In the genomic region with DNA sequence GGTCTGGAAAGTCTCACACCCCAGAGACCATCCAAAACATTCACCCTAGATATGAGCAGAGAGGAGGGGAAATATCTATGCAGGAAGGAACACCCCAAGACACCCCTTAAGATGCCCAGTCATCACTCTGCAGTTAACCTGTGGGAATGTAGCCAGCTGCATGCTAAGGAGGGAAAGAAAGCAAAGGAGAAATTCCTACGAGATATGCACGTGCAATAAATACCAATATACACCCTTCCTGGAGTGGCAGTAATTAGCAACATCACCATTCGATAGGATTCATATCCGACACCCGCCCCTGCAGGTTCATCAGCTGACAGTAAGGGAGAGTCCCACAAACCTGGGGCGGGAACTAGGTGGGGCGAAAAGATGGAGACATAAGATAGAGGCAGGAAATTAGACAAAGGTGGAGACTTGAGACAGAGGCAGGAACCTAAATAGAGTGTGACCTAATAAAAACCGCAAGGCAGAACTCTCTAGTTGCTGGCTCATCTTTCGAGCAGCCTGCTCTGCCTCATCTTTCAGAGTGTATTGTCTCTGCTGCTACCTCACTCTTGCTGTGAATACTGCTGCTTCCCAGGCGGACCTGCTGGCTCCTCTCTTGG, we compare ENCODE assay signal across 8 cellular contexts. TPM values are rescaled to one million over a fixed set of nuclear protein-coding genes. Genes with fewer than 3 reads are reported as not detected.
A peak's percentile ranks its signal among the peaks of the same experiment; 100 is the strongest.
DNase-seq lines count a peak whose midpoint lies in the region; ATAC-seq and TF ChIP-seq lines count a peak whose summit lies in the region.

No MANE protein-coding gene starts in this region.

- H3K9me3 Mint-ChIP-seq in HFFc6 (no peaks in the 10 kb centered on the region), neural progenitor cell (peaks cover 2% of the 10 kb centered on the region), CD14-positive monocyte (peaks cover 0 to 6% (median 0%) of the 10 kb centered on the region in 7 donors)

- ATAC-seq in T-helper 17 cell (peak; percentile 94), GM21737 (IDR thresholded peaks at IDR 0.05; ENCODE audit: unreplicated experiment) (no peak)

- DNase-seq in HFFc6 (peak; percentile 36), T-helper 17 cell (peak; percentile 57 to 82 (median 67)), brain microvascular endothelial cell (peak; percentile 12), neural progenitor cell (ENCODE audit: low spot score) (no peak), CD14-positive monocyte (ENCODE audit: low spot score) (no peak), COLO829 (ENCODE audit: low spot score) (no peak)
- DNase-seq in stimulated activated CD4-positive, alpha-beta T cell treated with anti-CD3 and anti-CD28 coated beads, Interleukin-15, amount 100 ng/mL, for 48 hours (ENCODE audit: low read depth in 2 of 2), result peak; percentile 18 to 32

- H3K4me1 Mint-ChIP-seq in HFFc6 (ENCODE audit: low read depth) (peaks cover 60% of the 10 kb centered on the region), T-helper 17 cell (peaks cover 56% of the 10 kb centered on the region), neural progenitor cell (peaks cover 14% of the 10 kb centered on the region), CD14-positive monocyte (peaks cover 4% of the 10 kb centered on the region)

- peaks cover 13% of the 10 kb centered on the region for H3K4me1 ChIP-seq in neural progenitor cell

- H3K4me3 Mint-ChIP-seq in HFFc6 (no peak overlapping the region), T-helper 17 cell (peak overlapping the region; percentile 76), neural progenitor cell (no peak overlapping the region), CD14-positive monocyte (no peak overlapping the region)

- peaks cover 1% of the 10 kb centered on the region; the same call in 1 of the 2 replicates for H3K27me3 Mint-ChIP-seq in HFFc6 (ENCODE audit: insufficient read depth)
- peaks cover under 1% of the 10 kb centered on the region for H3K27me3 Mint-ChIP-seq in T-helper 17 cell
- peaks cover 6% of the 10 kb centered on the region for H3K27me3 Mint-ChIP-seq in neural progenitor cell (ENCODE audit: insufficient read depth, low read depth)
- peaks cover 14 to 18% (median 17%) of the 10 kb centered on the region in 3 donors for H3K27me3 Mint-ChIP-seq in CD14-positive monocyte (ENCODE audit: low read depth in 3 of 3)

- no peak overlapping the region for H3K4me3 ChIP-seq in brain microvascular endothelial cell (ENCODE audit: low read depth, low read length)
- no peak overlapping the region for H3K4me3 ChIP-seq in neural progenitor cell

- intact Hi-C loops in CD14-positive monocyte (cut with micrococcal nuclease), result loop anchor here in 1 of 2 donors (5.0 kb wide), 1 partner anchor 68 kb away; no protein-coding TSS in a partner anchor

- H4K20me1 ChIP-seq in neural progenitor cell (ENCODE audit: low read depth), result no peaks in the 10 kb centered on the region

- in situ Hi-C loops in brain microvascular endothelial cell (cut with HindIII; ENCODE audit: low pct_ligation_motif_present, low sequenced_read_pairs), result no loop called here

- H3K36me3 Mint-ChIP-seq in HFFc6 (ENCODE audit: low read depth), result no peaks in the 10 kb centered on the region
- H3K36me3 Mint-ChIP-seq in T-helper 17 cell (ENCODE audit: low read depth), result no peaks in the 10 kb centered on the region
- H3K36me3 Mint-ChIP-seq in neural progenitor cell, result no peaks in the 10 kb centered on the region
- no peaks in the 10 kb centered on the region for H3K36me3 Mint-ChIP-seq in CD14-positive monocyte

- peaks cover 10% of the 10 kb centered on the region for H3F3A ChIP-seq in neural progenitor cell (ENCODE audit: low read depth)

- TF ChIP-seq CTCF in HFFc6 (IDR thresholded peaks at IDR 0.05) (no peak), brain microvascular endothelial cell (IDR thresholded peaks at IDR 0.05; ENCODE audit: low read depth, low read length, missing control alignments) (no peak), neural progenitor cell (IDR thresholded peaks at IDR 0.05) (no peak), CD14-positive monocyte (IDR thresholded peaks at IDR 0.05) (no peak)

- no peak overlapping the region for H3K9ac ChIP-seq in neural progenitor cell

- H3K27me3 ChIP-seq in brain microvascular endothelial cell (replicated peaks) (no peaks in the 10 kb centered on the region), neural progenitor cell (no peaks in the 10 kb centered on the region)

- H3K36me3 ChIP-seq in brain microvascular endothelial cell (replicated peaks), result no peaks in the 10 kb centered on the region
- no peaks in the 10 kb centered on the region for H3K36me3 ChIP-seq in neural progenitor cell

- no peak overlapping the region for H2AFZ ChIP-seq in neural progenitor cell (replicated peaks)

- H3K27ac Mint-ChIP-seq in HFFc6 (no peak overlapping the region), T-helper 17 cell (peak overlapping the region; percentile 99), neural progenitor cell (no peak overlapping the region), CD14-positive monocyte (no peak overlapping the region)

- no peak overlapping the region for H3K27ac ChIP-seq in brain microvascular endothelial cell
- no peak overlapping the region for H3K27ac ChIP-seq in neural progenitor cell

- H3K9me3 ChIP-seq in T-helper 17 cell (ENCODE audit: control insufficient read depth, low read length, poor library complexity, severe bottlenecking) (no peaks in the 10 kb centered on the region), neural progenitor cell (ENCODE audit: low read depth) (no peaks in the 10 kb centered on the region)

- H3K4me2 ChIP-seq in neural progenitor cell, result no peak overlapping the region

- H3K79me2 ChIP-seq in neural progenitor cell (ENCODE audit: low read depth), result no peaks in the 10 kb centered on the region

RNA-seq across cellular contexts. Expression of gene PLEKHG3, which starts 51.5 kb away (rescaled TPM):
- total RNA-seq in HFFc6 (2021; fragmentation: NEBNext Ultra II Directional; extraction: Animal tissue kit (Norgen Biotek cat#: 25700)), result 10 to 100 TPM in 3 of 6 experiments, 1 to 10 TPM in 3; 6.0 to 11.7 (median 9.2) TPM
- total RNA-seq in T-helper 17 cell (10 to 100 TPM; 61.4 to 65.5 TPM), neural progenitor cell (ENCODE audit: low replicate concordance) (12.6 and 50.0 TPM in 2 replicates)
- 10 to 100 TPM in 1 of 2 donors, 1 to 10 TPM in 1; 6.3 to 21.6 TPM for polyA plus RNA-seq in CD14-positive monocyte

Comparison
In these comparisons a context has a peak if more than half of its experiments do, and no peak if none do; other contexts are left out.
1. DNase-seq: peak in HFFc6 (single experiment), T-helper 17 cell (3 of 3), brain microvascular endothelial cell (single experiment) and stimulated activated CD4-positive, alpha-beta T cell treated with anti-CD3 and anti-CD28 coated beads, Interleukin-15, amount 100 ng/mL, for 48 hours (2 of 2); none in neural progenitor cell (single experiment), CD14-positive monocyte (single experiment) and COLO829 (single experiment).